ENCODE assay signal across 20 cellular contexts in genomic region chr10:124193309-124193696, GRCh38.
DNase-seq lines count a peak whose midpoint lies in the region; TF ChIP-seq lines count a peak whose summit lies in the region.
"Had no signal": no experiment of that assay in that cellular context is flagged by ENCODE, and none has a peak within 500 bp of the region (broad histone marks: within the 10 kb centered on the region; RNA-seq: fewer than 3 reads in every experiment).

No MANE protein-coding gene starts in this region.

- intact Hi-C loops in CD14-positive monocyte (cut with micrococcal nuclease): no loop called here

- DNase-seq in CD14-positive monocyte (ENCODE audit: low spot score): no peak
- DNase-seq in coronary artery (ENCODE audit: low spot score): peak; percentile 14
- DNase-seq in middle frontal gyrus (ENCODE audit: extremely low spot score, low spot score): no peak
- no peak for DNase-seq in activated CD4-positive, alpha-beta memory T cell treated with anti-CD3 and anti-CD28 coated beads, Interleukin-2, amount 10 ng/mL, durations not matched to agents 7 days and 5 days
- no peak for DNase-seq in UCSD-AML1 (lab: John Stamatoyannopoulos, UW; ENCODE audit: unreplicated experiment)
- no peak for DNase-seq in stimulated activated CD4-positive, alpha-beta T cell treated with anti-CD3 and anti-CD28 coated beads, Interleukin-4, amount 100 ng/mL, for 4 hours
- DNase-seq: 8988T, ACHN, C1 segment of cervical spinal cord, Caco-2, Calu3, DMS79 treated with DMSO at 0.1 percent for 48 hours, GDM1 had no signal

- no peaks in the 10 kb centered on the region for H3K27me3 ChIP-seq in KMS-11 (ENCODE audit: insufficient read depth, low read depth)
- H3K27me3 ChIP-seq: BE2C, BLaER1 had no signal

- POLR2A ChIA-PET in activated CD4-positive, alpha-beta memory T cell treated with anti-CD3 and anti-CD28 coated beads, Interleukin-2, amount 10 ng/mL, durations not matched to agents 7 days and 5 days (lab: Charles Lee): no interaction called here

- H3K27me3 Mint-ChIP-seq in CD14-positive monocyte (ENCODE audit: low read depth in 3 of 3): peaks cover 10 to 28% (median 12%) of the 10 kb centered on the region in 3 donors
- peaks cover 27% of the 10 kb centered on the region for H3K27me3 Mint-ChIP-seq in activated CD4-positive, alpha-beta memory T cell treated with anti-CD3 and anti-CD28 coated beads, Interleukin-2, amount 10 ng/mL, durations not matched to agents 7 days and 5 days

- no peaks in the 10 kb centered on the region for H4K20me1 ChIP-seq in KMS-11 (ENCODE audit: insufficient read depth)
- H4K20me1 ChIP-seq: BLaER1 had no signal

- H3K27ac ChIP-seq in KMS-11 (no peak overlapping the region), coronary artery (no peak overlapping the region)
- H3K27ac ChIP-seq: BLaER1 had no signal

- H3K36me3 Mint-ChIP-seq in CD14-positive monocyte: peaks cover 0 to 2% of the 10 kb centered on the region in 2 donors
- no peaks in the 10 kb centered on the region for H3K36me3 Mint-ChIP-seq in activated CD4-positive, alpha-beta memory T cell treated with anti-CD3 and anti-CD28 coated beads, Interleukin-2, amount 10 ng/mL, durations not matched to agents 7 days and 5 days (ENCODE audit: low read depth)
- H3K36me3 Mint-ChIP-seq: CD8-positive, alpha-beta T cell had no signal

- H3K9me3 ChIP-seq in ES-I3 (ENCODE audit: control insufficient read depth, insufficient read depth, low read length): no peaks in the 10 kb centered on the region
- H3K9me3 ChIP-seq: BE2C, BLaER1, Caco-2 had no signal

- H3K4me3 ChIP-seq in KMS-11 (IDR thresholded peaks at IDR 0.05; ENCODE audit: insufficient read depth, low read depth, low read length) (no peak overlapping the region), coronary artery (no peak overlapping the region)
- H3K4me3 ChIP-seq: BLaER1, GM12878 had no signal

- peak overlapping the region in 1 of 7 donors; percentile 28 for H3K27ac Mint-ChIP-seq in CD14-positive monocyte
- H3K27ac Mint-ChIP-seq in activated CD4-positive, alpha-beta memory T cell treated with anti-CD3 and anti-CD28 coated beads, Interleukin-2, amount 10 ng/mL, durations not matched to agents 7 days and 5 days: no peak overlapping the region
- H3K27ac Mint-ChIP-seq: CD4-positive, alpha-beta T cell; CD8-positive, alpha-beta T cell had no signal

- no peaks in the 10 kb centered on the region for H3K79me2 ChIP-seq in KMS-11 (ENCODE audit: insufficient read depth, low read depth)

- CTCF ChIA-PET in activated CD4-positive, alpha-beta memory T cell treated with anti-CD3 and anti-CD28 coated beads, Interleukin-2, amount 10 ng/mL, durations not matched to agents 7 days and 5 days (lab: Charles Lee): interaction anchor here (1.6 to 2.3 kb wide), 2 partner anchors 12 to 196 kb away, joined by 4 to 6 read pairs; no protein-coding TSS in a partner anchor

- H3K4me1 ChIP-seq in ES-I3 (ENCODE audit: insufficient read depth, low read length) (no peaks in the 10 kb centered on the region), KMS-11 (ENCODE audit: low read depth, poor library complexity, severe bottlenecking) (peaks cover 15% of the 10 kb centered on the region)
- H3K4me1 ChIP-seq: BE2C, Caco-2 had no signal

- H3K4me3 Mint-ChIP-seq in CD14-positive monocyte: no peak overlapping the region
- H3K4me3 Mint-ChIP-seq in activated CD4-positive, alpha-beta memory T cell treated with anti-CD3 and anti-CD28 coated beads, Interleukin-2, amount 10 ng/mL, durations not matched to agents 7 days and 5 days: no peak overlapping the region
- H3K4me3 Mint-ChIP-seq: CD4-positive, alpha-beta T cell; CD8-positive, alpha-beta T cell had no signal

- H3K9ac ChIP-seq in ES-I3 (ENCODE audit: low read depth, low read length) (peak overlapping the region; percentile 30; the same call in 1 of the 2 replicates), KMS-11 (no peak overlapping the region)
- H3K9ac ChIP-seq: BLaER1 had no signal

- peaks cover 43% of the 10 kb centered on the region for H3K4me1 Mint-ChIP-seq in CD14-positive monocyte
- no peaks in the 10 kb centered on the region for H3K4me1 Mint-ChIP-seq in activated CD4-positive, alpha-beta memory T cell treated with anti-CD3 and anti-CD28 coated beads, Interleukin-2, amount 10 ng/mL, durations not matched to agents 7 days and 5 days

- peaks cover 0 to 8% (median 5%) of the 10 kb centered on the region in 7 donors for H3K9me3 Mint-ChIP-seq in CD14-positive monocyte
- H3K9me3 Mint-ChIP-seq in activated CD4-positive, alpha-beta memory T cell treated with anti-CD3 and anti-CD28 coated beads, Interleukin-2, amount 10 ng/mL, durations not matched to agents 7 days and 5 days: no peaks in the 10 kb centered on the region
- H3K9me3 Mint-ChIP-seq: CD4-positive, alpha-beta T cell; CD8-positive, alpha-beta T cell had no signal

- no peak overlapping the region; the same call in 1 of the 2 replicates for H3K4me2 ChIP-seq in KMS-11
- H3K4me2 ChIP-seq: BLaER1 had no signal

- H3K36me3 ChIP-seq in ES-I3 (ENCODE audit: insufficient read depth, low read length) (no peaks in the 10 kb centered on the region), KMS-11 (ENCODE audit: insufficient read depth) (no peaks in the 10 kb centered on the region)
- H3K36me3 ChIP-seq: BE2C, BLaER1 had no signal

- H2AFZ ChIP-seq in KMS-11 (ENCODE audit: low read depth): peak overlapping the region; percentile 5; the same call in 1 of the 2 replicates

- TF ChIP-seq CTCF in CD14-positive monocyte (IDR thresholded peaks at IDR 0.05): peak; percentile 9
- no peak for TF ChIP-seq CTCF in KMS-11 (conservative IDR thresholded peaks at IDR 0.05; ENCODE audit: low read depth, low read length)
- TF ChIP-seq CTCF in coronary artery (IDR thresholded peaks at IDR 0.05): no peak
